8 cellular contexts compared by ENCODE assay signal in genomic region chr15:40873625-40874561, GRCh38. TPM values are rescaled to one million over a fixed set of nuclear protein-coding genes. Genes with fewer than 3 reads are reported as not detected.
DNase-seq lines count a peak whose midpoint lies in the region; ATAC-seq and TF ChIP-seq lines count a peak whose summit lies in the region.

A gene with protein sequence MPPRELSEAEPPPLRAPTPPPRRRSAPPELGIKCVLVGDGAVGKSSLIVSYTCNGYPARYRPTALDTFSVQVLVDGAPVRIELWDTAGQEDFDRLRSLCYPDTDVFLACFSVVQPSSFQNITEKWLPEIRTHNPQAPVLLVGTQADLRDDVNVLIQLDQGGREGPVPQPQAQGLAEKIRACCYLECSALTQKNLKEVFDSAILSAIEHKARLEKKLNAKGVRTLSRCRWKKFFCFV (minus strand): TSS chr15:40874234. CDS start chr15:40874139, 95 bp downstream.

- no peak within 1 kb of the TSS; the same call in 1 of the 2 replicates for H2AFZ ChIP-seq in OCI-LY1 (ENCODE audit: low read length)

- H3K4me3 ChIP-seq in BLaER1 treated with 17β-estradiol and CSF1 and Interleukin-3, amounts not matched to agents 10 nM and 100 nM, result peak within 1 kb of the TSS; percentile 58 to 72 (median 66)
- peak within 1 kb of the TSS; percentile 58 for H3K4me3 ChIP-seq in HL-60 (replicated peaks; ENCODE audit: insufficient read depth, low read length)
- peak within 1 kb of the TSS; percentile 72 for H3K4me3 ChIP-seq in OCI-LY1 (ENCODE audit: low read depth, low read length, poor library complexity, severe bottlenecking)
- H3K4me3 ChIP-seq in foreskin fibroblast (ENCODE audit: low read depth in 1 of 2, low read length in 2 of 2), result peak within 1 kb of the TSS; percentile 44 to 46

- H4K20me1 ChIP-seq in BLaER1 treated with 17β-estradiol and CSF1 and Interleukin-3, amounts not matched to agents 10 nM and 100 nM, result peaks cover 0 to 10% (median 0%) of the 10 kb centered on the region in 11 experiments; a peak in 1 of 22 replicates
- no peaks in the 10 kb centered on the region for H4K20me1 ChIP-seq in OCI-LY1 (ENCODE audit: insufficient read depth, low read length)

- H3K4me2 ChIP-seq in BLaER1 treated with 17β-estradiol and CSF1 and Interleukin-3, amounts not matched to agents 10 nM and 100 nM, result peak within 1 kb of the TSS; percentile 79 to 96 (median 89)
- H3K4me2 ChIP-seq in OCI-LY1 (ENCODE audit: low read length), result peak within 1 kb of the TSS; percentile 83

- no peaks in the 10 kb centered on the region for H3K9me3 ChIP-seq in BLaER1 treated with 17β-estradiol and CSF1 and Interleukin-3, amounts not matched to agents 10 nM and 100 nM (replicated peaks in 1 of 11)
- no peaks in the 10 kb centered on the region for H3K9me3 ChIP-seq in OCI-LY1 (ENCODE audit: low read length)

- H3K36me3 ChIP-seq in BLaER1 treated with 17β-estradiol and CSF1 and Interleukin-3, amounts not matched to agents 10 nM and 100 nM, result no peaks in the 10 kb centered on the region
- no peaks in the 10 kb centered on the region for H3K36me3 ChIP-seq in OCI-LY1 (ENCODE audit: insufficient read depth, low read length)

- no peaks in the 10 kb centered on the region for H3F3A ChIP-seq in OCI-LY1 (ENCODE audit: insufficient read depth, low read length)

- no peaks in the 10 kb centered on the region for H3K9me2 ChIP-seq in OCI-LY1 (ENCODE audit: low read depth, low read length)

- peak within 1 kb of the TSS; percentile 7 to 79 (median 67); a peak in 21 of 22 replicates for H3K9ac ChIP-seq in BLaER1 treated with 17β-estradiol and CSF1 and Interleukin-3, amounts not matched to agents 10 nM and 100 nM
- peak within 1 kb of the TSS; percentile 64 for H3K9ac ChIP-seq in OCI-LY1 (ENCODE audit: low read length)

- peaks cover 26% of the 10 kb centered on the region for H3K4me1 Mint-ChIP-seq in activated T-cell treated with anti-CD3 and anti-CD28 coated beads, Interleukin-2, amount 50 U/mL, for 72 hours (ENCODE audit: low read depth)
- H3K4me1 Mint-ChIP-seq in osteocyte (ENCODE audit: unreplicated experiment), result peaks cover 11% of the 10 kb centered on the region

- 0 out of 22 replicates have a peak, but pooled peaks cover 0 to 4% (median 0%) of the 10 kb centered on the region in 11 experiments for H3K27me3 ChIP-seq in BLaER1 treated with 17β-estradiol and CSF1 and Interleukin-3, amounts not matched to agents 10 nM and 100 nM
- H3K27me3 ChIP-seq in HL-60 (ENCODE audit: insufficient read depth, poor library complexity, severe bottlenecking) (no peaks in the 10 kb centered on the region), OCI-LY1 (ENCODE audit: insufficient read depth, low read length) (no peaks in the 10 kb centered on the region)

- peaks cover 15 to 57% (median 44%) of the 10 kb centered on the region in 10 experiments for H3K4me1 ChIP-seq in BLaER1 treated with 17β-estradiol and CSF1 and Interleukin-3, amounts not matched to agents 10 nM and 100 nM
- H3K4me1 ChIP-seq in OCI-LY1 (ENCODE audit: insufficient read depth, low read length, severe bottlenecking), result peaks cover 28% of the 10 kb centered on the region

- ATAC-seq in activated T-cell treated with anti-CD3 and anti-CD28 coated beads, Interleukin-2, amount 50 U/mL, for 72 hours (replicated peaks in 1 of 2), result peak; percentile 85 to 89
- no peak for ATAC-seq in GM18520 (IDR thresholded peaks at IDR 0.05; ENCODE audit: unreplicated experiment)

- H3K27me3 Mint-ChIP-seq in activated T-cell treated with anti-CD3 and anti-CD28 coated beads, Interleukin-2, amount 50 U/mL, for 72 hours (ENCODE audit: low read depth), result peaks cover 7% of the 10 kb centered on the region
- H3K27me3 Mint-ChIP-seq in osteocyte (ENCODE audit: unreplicated experiment), result peaks cover 6% of the 10 kb centered on the region

- H3K27ac Mint-ChIP-seq in activated T-cell treated with anti-CD3 and anti-CD28 coated beads, Interleukin-2, amount 50 U/mL, for 72 hours, result no peak within 1 kb of the TSS
- H3K27ac Mint-ChIP-seq in osteocyte (ENCODE audit: unreplicated experiment), result no peak within 1 kb of the TSS

- H3K9me3 Mint-ChIP-seq in activated T-cell treated with anti-CD3 and anti-CD28 coated beads, Interleukin-2, amount 50 U/mL, for 72 hours, result no peaks in the 10 kb centered on the region
- H3K9me3 Mint-ChIP-seq in osteocyte (ENCODE audit: unreplicated experiment), result no peaks in the 10 kb centered on the region

- no peaks in the 10 kb centered on the region for H3K79me2 ChIP-seq in OCI-LY1 (ENCODE audit: insufficient read depth, low read length)

- peak; percentile 9 for TF ChIP-seq CTCF in HL-60 (IDR thresholded peaks at IDR 0.05; ENCODE audit: insufficient read depth, low read length)
- peak; percentile 49 for TF ChIP-seq CTCF in OCI-LY1 (IDR thresholded peaks at IDR 0.05; ENCODE audit: low read length)
- TF ChIP-seq CTCF in foreskin fibroblast (IDR thresholded peaks at IDR 0.05; ENCODE audit: low read depth, low read length), result peak; percentile 18
- TF ChIP-seq CTCF in osteocyte (IDR thresholded peaks at IDR 0.05), result peak; percentile 41

- H3K27ac ChIP-seq in BLaER1 treated with 17β-estradiol and CSF1 and Interleukin-3, amounts not matched to agents 10 nM and 100 nM, result peak within 1 kb of the TSS in 8 of 11 experiments; percentile 10 to 61 (median 48); a peak in 11 of 22 replicates
- H3K27ac ChIP-seq in HL-60 (replicated peaks) (no peak within 1 kb of the TSS), OCI-LY1 (ENCODE audit: low read depth, low read length, poor library complexity, severe bottlenecking) (no peak within 1 kb of the TSS)

- H3K4me3 Mint-ChIP-seq in activated T-cell treated with anti-CD3 and anti-CD28 coated beads, Interleukin-2, amount 50 U/mL, for 72 hours, result peak within 1 kb of the TSS; percentile 91 to 98
- H3K4me3 Mint-ChIP-seq in osteocyte (ENCODE audit: unreplicated experiment), result peak within 1 kb of the TSS; percentile 75

- DNase-seq in GM19238 (ENCODE audit: insufficient read length, low spot score) (peak; percentile 69), HL-60 (ENCODE audit: low read depth in 1 of 2, low spot score in 1 of 2) (peak in 1 of 2 experiments; percentile 43), foreskin fibroblast (peak in 1 of 2 donors; percentile 71), osteocyte (ENCODE audit: extremely low spot score, unreplicated experiment) (no peak)
- peak; percentile 67 to 72 for DNase-seq in activated T-cell treated with anti-CD3 and anti-CD28 coated beads, Interleukin-2, amount 50 U/mL, for 72 hours

- H3K36me3 Mint-ChIP-seq in activated T-cell treated with anti-CD3 and anti-CD28 coated beads, Interleukin-2, amount 50 U/mL, for 72 hours (ENCODE audit: insufficient read depth in 2 of 2), result no peaks in the 10 kb centered on the region
- H3K36me3 Mint-ChIP-seq in osteocyte (ENCODE audit: unreplicated experiment), result no peaks in the 10 kb centered on the region

RNA-seq across cellular contexts. Expression of the gene that starts here (rescaled TPM):
- total RNA-seq in activated T-cell treated with anti-CD3 and anti-CD28 coated beads, Interleukin-2, amount 50 U/mL, for 72 hours, result under 1 TPM; 0.14 to 0.23 TPM
- 0.34 and 0.46 TPM in 2 replicates for total RNA-seq in osteocyte

Comparison
In these comparisons a context has a peak if more than half of its experiments do, and no peak if none do; other contexts are left out.
1. Peak in DNase-seq and ATAC-seq in activated T-cell treated with anti-CD3 and anti-CD28 coated beads, Interleukin-2, amount 50 U/mL, for 72 hours; RNA of the gene not detected or under 1 TPM.
2. H3K27ac ChIP-seq: peak in BLaER1 treated with 17β-estradiol and CSF1 and Interleukin-3, amounts not matched to agents 10 nM and 100 nM (8 of 11); none in HL-60 (single experiment) and OCI-LY1 (single experiment).
3. Peak in every context shown above with its lines, with median percentiles within 50 percentile points of each other: H3K4me3 ChIP-seq and CTCF ChIP-seq.